Comparison of ENCODE assay signal across 8 cellular contexts in genomic region chr6:100573169-100573568, GRCh38.
DNase-seq lines count a peak whose midpoint lies in the region; ATAC-seq, FAIRE-seq and TF ChIP-seq lines count a peak whose summit lies in the region.

No MANE protein-coding gene starts in this region.

- peak; percentile 39 for FAIRE-seq in astrocyte (lab: Jason Lieb, UNC)

- H3K79me2 ChIP-seq in astrocyte (ENCODE audit: insufficient read depth, low read length), result no peaks in the 10 kb centered on the region

- peak; percentile 25; the same call in 1 of the 2 replicates for TF ChIP-seq RAD21 in Ishikawa (IDR thresholded peaks at IDR 0.05; ENCODE audit: low read depth)

- H3K9ac ChIP-seq in astrocyte (ENCODE audit: low read length), result no peak overlapping the region

- no peaks in the 10 kb centered on the region for H3K4me1 Mint-ChIP-seq in CD4-positive, alpha-beta T cell (ENCODE audit: low read depth)
- peaks cover 3% of the 10 kb centered on the region for H3K4me1 Mint-ChIP-seq in astrocyte (ENCODE audit: low read depth, unreplicated experiment)
- no peaks in the 10 kb centered on the region for H3K4me1 Mint-ChIP-seq in natural killer cell

- POLR2A ChIA-PET in CD4-positive, alpha-beta T cell (lab: Charles Lee), result no interaction called here

- peaks cover 53% of the 10 kb centered on the region for H3K36me3 Mint-ChIP-seq in CD4-positive, alpha-beta T cell (ENCODE audit: low read depth)
- H3K36me3 Mint-ChIP-seq in astrocyte (ENCODE audit: low read depth, unreplicated experiment) (peaks cover 16% of the 10 kb centered on the region), natural killer cell (peaks cover 8% of the 10 kb centered on the region)

- peak; percentile 18 for TF ChIP-seq CTCF in CD4-positive, alpha-beta T cell (IDR thresholded peaks at IDR 0.05)
- peak; percentile 46 for TF ChIP-seq CTCF in astrocyte (IDR thresholded peaks at IDR 0.05; ENCODE audit: insufficient read depth, low read depth, low read length)
- TF ChIP-seq CTCF in natural killer cell (IDR thresholded peaks at IDR 0.05), result no peak

- H3K27me3 ChIP-seq in CD4-positive, alpha-beta T cell (ENCODE audit: control insufficient read depth, insufficient read depth, low read length), result no peaks in the 10 kb centered on the region
- no peaks in the 10 kb centered on the region for H3K27me3 ChIP-seq in astrocyte (ENCODE audit: insufficient read depth, low read length)

- no peak overlapping the region for H3K27ac ChIP-seq in CD4-positive, alpha-beta T cell (ENCODE audit: low read depth, low read length)
- no peak overlapping the region for H3K27ac ChIP-seq in astrocyte (ENCODE audit: low read depth, low read length)

- peaks cover 3% of the 10 kb centered on the region for H3K9me3 Mint-ChIP-seq in CD4-positive, alpha-beta T cell
- H3K9me3 Mint-ChIP-seq in astrocyte (ENCODE audit: unreplicated experiment) (peaks cover 5% of the 10 kb centered on the region), natural killer cell (no peaks in the 10 kb centered on the region)

- H3K4me3 Mint-ChIP-seq in CD4-positive, alpha-beta T cell, result no peak overlapping the region
- no peak overlapping the region for H3K4me3 Mint-ChIP-seq in astrocyte (ENCODE audit: unreplicated experiment)
- H3K4me3 Mint-ChIP-seq in natural killer cell, result no peak overlapping the region

- no peak for ATAC-seq in CD4-positive, alpha-beta T cell (ENCODE audit: poor library complexity)
- peak; percentile 58 for ATAC-seq in left lobe of liver
- no peak for ATAC-seq in natural killer cell

- H3K27me3 Mint-ChIP-seq in CD4-positive, alpha-beta T cell, result no peaks in the 10 kb centered on the region
- H3K27me3 Mint-ChIP-seq in astrocyte (ENCODE audit: low read depth, unreplicated experiment) (no peaks in the 10 kb centered on the region), natural killer cell (ENCODE audit: low read depth in 2 of 2) (no peaks in the 10 kb centered on the region)

- H3K36me3 ChIP-seq in astrocyte (ENCODE audit: insufficient read depth, low read length), result peaks cover 2% of the 10 kb centered on the region

- DNase-seq in CD4-positive, alpha-beta T cell, result no peak
- DNase-seq in astrocyte (ENCODE audit: low read depth), result peak; percentile 36
- DNase-seq in left lobe of liver (ENCODE audit: low spot score), result no peak
- no peak for DNase-seq in activated CD4-positive, alpha-beta T cell treated with anti-CD3 and anti-CD28 coated beads, Interleukin-2, amount 50 U/mL, for 4 hours
- no peak for DNase-seq in CD1c-positive myeloid dendritic cell (ENCODE audit: extremely low spot score)
- no peak for DNase-seq in natural killer cell
- no peak for DNase-seq in RPMI8226

- no peak overlapping the region for H3K4me3 ChIP-seq in astrocyte (ENCODE audit: insufficient read depth, low read depth, low read length)

- H3K27ac Mint-ChIP-seq in CD4-positive, alpha-beta T cell, result no peak overlapping the region
- H3K27ac Mint-ChIP-seq in astrocyte (ENCODE audit: unreplicated experiment) (no peak overlapping the region), natural killer cell (no peak overlapping the region)

- TF ChIP-seq EP300 in Ishikawa (IDR thresholded peaks at IDR 0.05; ENCODE audit: borderline replicate concordance), result no peak

- H3K4me2 ChIP-seq in astrocyte (ENCODE audit: low read length), result no peak overlapping the region

- no peaks in the 10 kb centered on the region for H4K20me1 ChIP-seq in astrocyte (ENCODE audit: insufficient read depth, low read length)

- intact Hi-C loops in CD4-positive, alpha-beta T cell (cut with DNase I, micrococcal nuclease), result no loop called here
- intact Hi-C loops in natural killer cell (cut with micrococcal nuclease), result no loop called here

- H3K4me1 ChIP-seq in astrocyte (ENCODE audit: insufficient read depth, low read length), result no peaks in the 10 kb centered on the region

- no peak overlapping the region for H2AFZ ChIP-seq in astrocyte (ENCODE audit: low read depth, low read length)

- CTCF ChIA-PET in CD4-positive, alpha-beta T cell (lab: Charles Lee), result no interaction called here

- no peaks in the 10 kb centered on the region for H3K9me3 ChIP-seq in CD4-positive, alpha-beta T cell (ENCODE audit: control insufficient read depth, low read length)
- no peaks in the 10 kb centered on the region for H3K9me3 ChIP-seq in astrocyte (ENCODE audit: insufficient read depth, low read depth, low read length)

TF ChIP-seq in Ishikawa, 13 proteins besides CTCF, POLR2A, EP300 and RAD21:
- no peak for TF ChIP-seq CREB1 (IDR thresholded peaks at IDR 0.05; ENCODE audit: low read depth)
- TF ChIP-seq TEAD4 (IDR thresholded peaks at IDR 0.05), result no peak
- no peak for TF ChIP-seq USF1 (IDR thresholded peaks at IDR 0.05)
- no peak for TF ChIP-seq MAX (IDR thresholded peaks at IDR 0.05)
- TF ChIP-seq CEBPB (IDR thresholded peaks at IDR 0.05), result no peak
- TF ChIP-seq EGR1 (IDR thresholded peaks at IDR 0.05), result no peak
- no peak for TF ChIP-seq ZBTB7A (IDR thresholded peaks at IDR 0.05; ENCODE audit: low read depth)
- TF ChIP-seq REST (IDR thresholded peaks at IDR 0.05; ENCODE audit: low read depth), result no peak
- no peak for TF ChIP-seq FOXM1 (IDR thresholded peaks at IDR 0.05; ENCODE audit: borderline replicate concordance, low read depth)
- no peak for TF ChIP-seq NFIC (IDR thresholded peaks at IDR 0.05)
- no peak for TF ChIP-seq YY1 (IDR thresholded peaks at IDR 0.05; ENCODE audit: low read depth)
- TF ChIP-seq TCF12 (IDR thresholded peaks at IDR 0.05; ENCODE audit: low read depth), result no peak
- TF ChIP-seq TAF1 (IDR thresholded peaks at IDR 0.05; ENCODE audit: low read depth), result no peak
TF ChIP-seq in Ishikawa: peak in this region for 0.
